ENCODE assay signal across 21 cellular contexts in genomic region chr16:76931186-76931585, GRCh38.
"Had no signal": no experiment of that assay in that cellular context is flagged by ENCODE, and none has a peak within 500 bp of the region (broad histone marks: within the 10 kb centered on the region; RNA-seq: fewer than 3 reads in every experiment).

No MANE protein-coding gene starts in this region.

- DNase-seq: activated CD4-positive, alpha-beta T cell treated with anti-CD3 and anti-CD28 coated beads, Interleukin-2, amount 10 ng/mL, durations not matched to agents 24 days and 14 days; activated CD8-positive, alpha-beta T cell treated with anti-CD3 and anti-CD28 coated beads for 36 hours; activated naive CD4-positive, alpha-beta T cell treated with Interleukin-2 at 50 U/mL for 16 hours; activated T-cell treated with anti-CD3 and anti-CD28 coated beads, Interleukin-2, amount 50 U/mL, for 1 hour; foreskin keratinocyte; islet precursor cell; stimulated activated CD4-positive, alpha-beta T cell treated with anti-CD3 and anti-CD28 coated beads, Interleukin-1b, Interleukin-23, amount 100 ng/mL, for 48 hours; stimulated activated CD8-positive, alpha-beta memory T cell treated with anti-CD3 and anti-CD28 coated beads, Interleukin-4, amount 100 ng/mL, for 48 hours; stimulated activated naive CD4-positive, alpha-beta T cell treated with Interleukin-2 at 50 U/mL for 16 hours; T1000; trophoblast cell had no signal

- H3K9me3 ChIP-seq: neutrophil, suprapubic skin, vagina had no signal

- H3K4me2 ChIP-seq: hepatocyte had no signal

- H3K79me2 ChIP-seq: hepatocyte, parathyroid adenoma had no signal

- H3K4me3 Mint-ChIP-seq: activated CD4-positive, alpha-beta T cell treated with anti-CD3 and anti-CD28 coated beads, Interleukin-2, amount 10 ng/mL, durations not matched to agents 24 days and 14 days; activated CD8-positive, alpha-beta T cell treated with anti-CD3 and anti-CD28 coated beads for 36 hours; mesothelial cell of epicardium; natural killer cell treated with Interleukin-12 subunit alpha and Interleukin-12 subunit beta and Interleukin-15 and Interleukin-18, amount 100 ng/mL, for 72 hours had no signal

- H3K27ac ChIP-seq: epithelial cell of prostate, foreskin keratinocyte, hepatocyte, neutrophil, parathyroid adenoma, suprapubic skin, vagina had no signal

- H3K4me3 ChIP-seq: hepatocyte, lung, suprapubic skin, vagina had no signal

- ATAC-seq: activated CD8-positive, alpha-beta T cell treated with anti-CD3 and anti-CD28 coated beads for 36 hours; foreskin keratinocyte; natural killer cell treated with Interleukin-12 subunit alpha and Interleukin-12 subunit beta and Interleukin-15 and Interleukin-18, amount 100 ng/mL, for 72 hours had no signal

- H3K36me3 Mint-ChIP-seq: mesothelial cell of epicardium; natural killer cell treated with Interleukin-12 subunit alpha and Interleukin-12 subunit beta and Interleukin-15 and Interleukin-18, amount 100 ng/mL, for 72 hours had no signal

- H3K9me3 Mint-ChIP-seq: activated CD4-positive, alpha-beta T cell treated with anti-CD3 and anti-CD28 coated beads, Interleukin-2, amount 10 ng/mL, durations not matched to agents 24 days and 14 days; activated T-helper 2 cell treated with anti-CD3 and anti-CD28 coated beads, Interferon-gamma antibody, Interleukin-2, Interleukin-4, amounts not matched to agents 10 μg/mL and 5 μg/mL and 100 μg/mL, durations not matched to agents 14 hours and 24 hours and 36 hours had no signal

- H3K36me3 ChIP-seq: neutrophil, suprapubic skin, vagina had no signal

- H3K4me1 ChIP-seq: foreskin keratinocyte, parathyroid adenoma, suprapubic skin, vagina had no signal

- H3K27me3 Mint-ChIP-seq: activated CD4-positive, alpha-beta T cell treated with anti-CD3 and anti-CD28 coated beads, Interleukin-2, amount 10 ng/mL, durations not matched to agents 24 days and 14 days; activated CD8-positive, alpha-beta T cell treated with anti-CD3 and anti-CD28 coated beads for 36 hours; natural killer cell treated with Interleukin-12 subunit alpha and Interleukin-12 subunit beta and Interleukin-15 and Interleukin-18, amount 100 ng/mL, for 72 hours had no signal

- H3K9ac ChIP-seq: parathyroid adenoma had no signal

- H2AFZ ChIP-seq: hepatocyte, parathyroid adenoma had no signal

- H3K27ac Mint-ChIP-seq: activated CD4-positive, alpha-beta T cell treated with anti-CD3 and anti-CD28 coated beads, Interleukin-2, amount 10 ng/mL, durations not matched to agents 24 days and 14 days; activated CD8-positive, alpha-beta T cell treated with anti-CD3 and anti-CD28 coated beads for 36 hours; activated T-helper 2 cell treated with anti-CD3 and anti-CD28 coated beads, Interferon-gamma antibody, Interleukin-2, Interleukin-4, amounts not matched to agents 10 μg/mL and 5 μg/mL and 100 μg/mL, durations not matched to agents 14 hours and 24 hours and 36 hours; mesothelial cell of epicardium; natural killer cell treated with Interleukin-12 subunit alpha and Interleukin-12 subunit beta and Interleukin-15 and Interleukin-18, amount 100 ng/mL, for 72 hours had no signal

- H3K27me3 ChIP-seq: foreskin keratinocyte, hepatocyte, neutrophil, suprapubic skin, vagina had no signal
